In genomic region chr9:37952731-37953130, GRCh38 we compare ENCODE assay signal across 14 cellular contexts. TPM values are rescaled to one million over a fixed set of nuclear protein-coding genes. Genes with fewer than 3 reads are reported as not detected.
A peak's percentile ranks its signal among the peaks of the same experiment; 100 is the strongest.
DNase-seq lines count a peak whose midpoint lies in the region; ATAC-seq, FAIRE-seq and TF ChIP-seq lines count a peak whose summit lies in the region.
"Had no signal": no experiment of that assay in that cellular context is flagged by ENCODE, and none has a peak within 500 bp of the region (broad histone marks: within the 10 kb centered on the region; RNA-seq: fewer than 3 reads in every experiment).

No MANE protein-coding gene starts in this region.

- H3K36me3 ChIP-seq in right atrium auricular region (peaks cover 25% of the 10 kb centered on the region), fibroblast of lung (ENCODE audit: control insufficient read depth, insufficient read depth, low read length) (peaks cover 9% of the 10 kb centered on the region), tibial artery (peaks cover 7 to 25% (median 16%) of the 10 kb centered on the region in 3 donors), kidney (ENCODE audit: control insufficient read depth in 1 of 2, insufficient read depth in 2 of 2, low read length in 2 of 2) (peaks cover 2 to 22% of the 10 kb centered on the region in 2 donors)

- CTCF ChIA-PET in WTC11 (lab: Charles Lee): interaction anchor here (1.0 kb wide), 1 partner anchor 39 kb away, joined by 3 read pairs; no protein-coding TSS in a partner anchor

- peaks cover 18% of the 10 kb centered on the region for H3K36me3 Mint-ChIP-seq in WTC11

- H3K27me3 ChIP-seq in right atrium auricular region (no peaks in the 10 kb centered on the region), fibroblast of lung (ENCODE audit: control insufficient read depth, insufficient read depth, low read length) (no peaks in the 10 kb centered on the region), tibial artery (no peaks in the 10 kb centered on the region)
- H3K27me3 ChIP-seq: spleen had no signal

- FAIRE-seq in kidney (lab: Jason Lieb, UNC): no peak
- FAIRE-seq: TTC549 had no signal

- DNase-seq in right atrium auricular region (ENCODE audit: low spot score) (no peak), Right ventricle myocardium superior (no peak), WTC11 (ENCODE audit: low spot score) (no peak), fibroblast of lung (ENCODE audit: low read depth in 2 of 2) (peak; percentile 61 to 87), tibial artery (no peak), LoVo (ENCODE audit: low spot score) (no peak), kidney (no peak)
- DNase-seq: activated effector memory CD4-positive, alpha-beta T cell treated with Interleukin-2 at 50 U/mL for 16 hours; CD4-positive, CD25-positive, alpha-beta regulatory T cell; dermis blood vessel endothelial cell; NCI-H1105 had no signal

- H3K4me3 ChIP-seq in right atrium auricular region (no peak overlapping the region), fibroblast of lung (replicated peaks in 1 of 4; ENCODE audit: control extremely low read depth in 1 of 4, insufficient read depth in 1 of 4, low read depth in 3 of 4, low read length in 4 of 4) (no peak overlapping the region), tibial artery (no peak overlapping the region), kidney (ENCODE audit: low read length in 2 of 2) (no peak overlapping the region)
- H3K4me3 ChIP-seq: spleen had no signal

- H3K4me3 Mint-ChIP-seq in WTC11: no peak overlapping the region
- H3K4me3 Mint-ChIP-seq: CD4-positive, CD25-positive, alpha-beta regulatory T cell had no signal

- H3K4me1 Mint-ChIP-seq in WTC11: no peaks in the 10 kb centered on the region

- H3K9ac ChIP-seq in fibroblast of lung (ENCODE audit: insufficient read depth, low read length) (no peak overlapping the region), kidney (ENCODE audit: low read length in 2 of 2) (no peak overlapping the region)

- POLR2A ChIA-PET in WTC11 (lab: Charles Lee): no interaction called here

- H3K4me2 ChIP-seq in fibroblast of lung (ENCODE audit: extremely low read depth, insufficient read depth, low read length): no peak overlapping the region

- H3K27ac Mint-ChIP-seq in WTC11: 0 out of 2 replicates have a peak overlapping the region, but pooled peaks have one; percentile 14
- H3K27ac Mint-ChIP-seq: CD4-positive, CD25-positive, alpha-beta regulatory T cell had no signal

- no peaks in the 10 kb centered on the region for H3K27me3 Mint-ChIP-seq in WTC11 (ENCODE audit: low read depth)
- H3K27me3 Mint-ChIP-seq: CD4-positive, CD25-positive, alpha-beta regulatory T cell had no signal

- ATAC-seq in Right ventricle myocardium superior (ENCODE audit: poor library complexity): no peak
- ATAC-seq in WTC11: no peak
- ATAC-seq in HG03095 (IDR thresholded peaks at IDR 0.05; ENCODE audit: unreplicated experiment): no peak

- H3K9me3 ChIP-seq in right atrium auricular region (no peaks in the 10 kb centered on the region), fibroblast of lung (ENCODE audit: control insufficient read depth, insufficient read depth, low read depth, low read length) (no peaks in the 10 kb centered on the region), tibial artery (no peaks in the 10 kb centered on the region), kidney (ENCODE audit: control insufficient read depth in 1 of 2, low read length in 2 of 2) (no peaks in the 10 kb centered on the region)
- H3K9me3 ChIP-seq: spleen had no signal

- no peaks in the 10 kb centered on the region for H4K20me1 ChIP-seq in fibroblast of lung (ENCODE audit: control insufficient read depth, extremely low read depth, insufficient read depth, low read length)

- H3K4me1 ChIP-seq in right atrium auricular region: peaks cover 0 to 58% of the 10 kb centered on the region in 2 donors
- peaks cover 22% of the 10 kb centered on the region for H3K4me1 ChIP-seq in fibroblast of lung (ENCODE audit: control insufficient read depth, extremely low read depth, insufficient read depth, low read length)
- peaks cover 0 to 45% (median 23%) of the 10 kb centered on the region in 4 donors for H3K4me1 ChIP-seq in tibial artery
- H3K4me1 ChIP-seq in kidney (ENCODE audit: control insufficient read depth in 1 of 2, insufficient read depth in 1 of 2, low read depth in 1 of 2, low read length in 2 of 2): peaks cover 3 to 11% of the 10 kb centered on the region in 2 donors

- intact Hi-C loops in Right ventricle myocardium superior (cut with DNase I): no loop called here
- intact Hi-C loops in tibial artery (cut with DNase I; ENCODE audit: low total_unique reads): loop anchor here (10.0 kb wide), 1 partner anchor 62 kb away; no protein-coding TSS in a partner anchor
- intact Hi-C loops in kidney (cut with DNase I): no loop called here

- H3K79me2 ChIP-seq in fibroblast of lung (ENCODE audit: control insufficient read depth, insufficient read depth, low read length): peaks cover 6% of the 10 kb centered on the region

- H2AFZ ChIP-seq in fibroblast of lung (ENCODE audit: low read length): no peak overlapping the region

- H3K27ac ChIP-seq in right atrium auricular region: peak overlapping the region; percentile 63 to 77
- peak overlapping the region; percentile 96 for H3K27ac ChIP-seq in fibroblast of lung (ENCODE audit: insufficient read depth, low read length)
- peak overlapping the region; percentile 42 to 54 for H3K27ac ChIP-seq in tibial artery
- no peak overlapping the region for H3K27ac ChIP-seq in kidney (ENCODE audit: low read depth in 2 of 2, low read length in 2 of 2)
- H3K27ac ChIP-seq: spleen had no signal

- no peak for TF ChIP-seq CTCF in right atrium auricular region (IDR thresholded peaks at IDR 0.05)
- no peak for TF ChIP-seq CTCF in WTC11 (IDR thresholded peaks at IDR 0.05)
- no peak for TF ChIP-seq CTCF in fibroblast of lung (conservative IDR thresholded peaks at IDR 0.05 in 1 of 2, IDR thresholded peaks at IDR 0.05 in 1 of 2; ENCODE audit: low read depth in 1 of 2, low read length in 2 of 2)
- no peak for TF ChIP-seq CTCF in tibial artery (IDR thresholded peaks at IDR 0.05)
- TF ChIP-seq CTCF in kidney (IDR thresholded peaks at IDR 0.05; ENCODE audit: borderline replicate concordance, extremely low read depth, insufficient read depth): no peak

- H3K9me3 Mint-ChIP-seq in WTC11: no peaks in the 10 kb centered on the region
- H3K9me3 Mint-ChIP-seq: CD4-positive, CD25-positive, alpha-beta regulatory T cell had no signal

TF ChIP-seq in WTC11, 78 proteins besides CTCF, POLR2A, EP300 and RAD21:
- TF ChIP-seq NFE2L1 (CRISPR knock-in tag; IDR thresholded peaks at IDR 0.05) (no peak), ZNF423 (CRISPR knock-in tag; IDR thresholded peaks at IDR 0.05) (no peak), ZNF138 (CRISPR knock-in tag; conservative IDR thresholded peaks at IDR 0.05) (no peak), ZNF425 (CRISPR knock-in tag; conservative IDR thresholded peaks at IDR 0.05) (no peak), ZNF281 (CRISPR knock-in tag; IDR thresholded peaks at IDR 0.05) (no peak)

RNA-seq across cellular contexts. Expression of gene SLC25A51, which starts 48.8 kb away (rescaled TPM):
- total RNA-seq in right atrium auricular region: 10 to 100 TPM; 23.5 to 27.1 TPM
- total RNA-seq in Right ventricle myocardium superior: 20.0 TPM
- 15.0 to 16.2 TPM (median 15.4 TPM) in 3 replicates for total RNA-seq in WTC11 (2021)
- 91.7 and 100 TPM in 2 replicates for total RNA-seq in fibroblast of lung
- 39.3 and 41.6 TPM in 2 replicates for polyA plus RNA-seq in fibroblast of lung
- 18.3 and 19.8 TPM in 2 replicates for polyA plus RNA-seq in fibroblast of lung (2012)
- polyA minus RNA-seq in fibroblast of lung (ENCODE audit: low replicate concordance): 41.1 and 58.5 TPM in 2 replicates
- total RNA-seq in kidney: 25.5 TPM
- polyA plus RNA-seq in kidney (ENCODE audit: insufficient read depth, low read depth, low replicate concordance): 10.7 TPM

Comparison
In these comparisons a context has a peak if more than half of its experiments do, and no peak if none do; other contexts are left out.
1. DNase-seq: peak in fibroblast of lung (2 of 2); none in right atrium auricular region (single experiment), Right ventricle myocardium superior (single experiment), WTC11 (single experiment), tibial artery (0 of 2), LoVo (single experiment) and kidney (single experiment).
2. H3K27ac ChIP-seq: peak in right atrium auricular region (2 of 2), fibroblast of lung (single experiment) and tibial artery (2 of 2); none in kidney (0 of 2).